Comparison of ENCODE assay signal across 11 cellular contexts in genomic region chr15:51342249-51342999, GRCh38. TPM values are rescaled to one million over a fixed set of nuclear protein-coding genes. Genes with fewer than 3 reads are reported as not detected.
A peak's percentile ranks its signal among the peaks of the same experiment; 100 is the strongest.
DNase-seq lines count a peak whose midpoint lies in the region; ATAC-seq and TF ChIP-seq lines count a peak whose summit lies in the region.
"Had no signal": no experiment of that assay in that cellular context is flagged by ENCODE, and none has a peak within 500 bp of the region (broad histone marks: within the 10 kb centered on the region; RNA-seq: fewer than 3 reads in every experiment).

No MANE protein-coding gene starts in this region.

- intact Hi-C loops in ascending aorta (cut with DNase I): no loop called here
- intact Hi-C loops in left colon (cut with DNase I, micrococcal nuclease): no loop called here

- H3K27me3 ChIP-seq in GM23248 (replicated peaks; ENCODE audit: insufficient read depth) (no peaks in the 10 kb centered on the region), ascending aorta (no peaks in the 10 kb centered on the region), skeletal muscle tissue (ENCODE audit: control insufficient read depth in 3 of 3, insufficient read depth in 3 of 3, low read length in 3 of 3) (peaks cover 0 to 5% (median 4%) of the 10 kb centered on the region in 3 donors), SJCRH30 (no peaks in the 10 kb centered on the region)

- H3K36me3 ChIP-seq in GM23248 (ENCODE audit: low read depth) (no peaks in the 10 kb centered on the region), ascending aorta (no peaks in the 10 kb centered on the region), skeletal muscle tissue (ENCODE audit: control insufficient read depth in 3 of 3, insufficient read depth in 3 of 3, low read length in 3 of 3) (no peaks in the 10 kb centered on the region), SJCRH30 (no peaks in the 10 kb centered on the region)

- H3K9ac ChIP-seq in GM23248 (0 out of 2 replicates have a peak overlapping the region, but pooled peaks have one; percentile 20), skeletal muscle tissue (ENCODE audit: low read depth in 1 of 3, low read length in 3 of 3) (peak overlapping the region in 1 of 3 donors; percentile 14)

- no peak overlapping the region for H3K27ac ChIP-seq in GM23248
- peak overlapping the region; percentile 91 to 94 for H3K27ac ChIP-seq in ascending aorta
- H3K27ac ChIP-seq in skeletal muscle tissue (ENCODE audit: low read depth, low read length): no peak overlapping the region
- no peak overlapping the region for H3K27ac ChIP-seq in SJCRH30

- H3K4me2 ChIP-seq in GM23248 (ENCODE audit: unreplicated experiment): peak overlapping the region; percentile 76

- H3K4me1 ChIP-seq in GM23248 (ENCODE audit: insufficient read depth) (0 out of 2 replicates have a peak, but pooled peaks cover 3% of the 10 kb centered on the region), ascending aorta (peaks cover 0 to 8% of the 10 kb centered on the region in 2 donors), skeletal muscle tissue (ENCODE audit: control insufficient read depth in 3 of 3, insufficient read depth in 3 of 3, low read length in 3 of 3) (peaks cover 11 to 19% (median 13%) of the 10 kb centered on the region in 3 donors), SJCRH30 (no peaks in the 10 kb centered on the region)

- H3K4me3 ChIP-seq in GM23248 (peak overlapping the region; percentile 67), ascending aorta (peak overlapping the region; percentile 69 to 77), skeletal muscle tissue (ENCODE audit: low read length in 3 of 3) (peak overlapping the region; percentile 61 to 68 (median 68)), SJCRH30 (no peak overlapping the region)

- in situ Hi-C loops in GM23248 (cut with MboI): no loop called here

- H3K79me2 ChIP-seq in GM23248 (ENCODE audit: insufficient read depth): no peaks in the 10 kb centered on the region

- no peaks in the 10 kb centered on the region for H4K20me1 ChIP-seq in GM23248 (ENCODE audit: insufficient read depth)

- 18 to 20% methylated on average over 16 of the region's 16 CpGs for WGBS in GM23248 (ENCODE audit: low coverage in 1 of 2, low lambda C conversion rate in 2 of 2, missing lambda C conversion rate in 2 of 2), 2 experiments

- H3K9me2 ChIP-seq in GM23248 (ENCODE audit: insufficient read depth): no peaks in the 10 kb centered on the region

- peak; percentile 58 for ATAC-seq in left colon
- no peak for ATAC-seq in GM18867 (IDR thresholded peaks at IDR 0.05; ENCODE audit: unreplicated experiment)
- no peak for ATAC-seq in GM19328 (IDR thresholded peaks at IDR 0.05; ENCODE audit: unreplicated experiment)
- ATAC-seq: activated CD8-positive, alpha-beta T cell treated with anti-CD3 and anti-CD28 coated beads, Interleukin-2, amount 10 ng/mL, durations not matched to agents 7 days and 5 days had no signal

- peak; percentile 23 for DNase-seq in GM23248
- DNase-seq in ascending aorta (ENCODE audit: low spot score in 2 of 2): no peak
- DNase-seq in left colon: no peak
- no peak for DNase-seq in SJCRH30
- no peak for DNase-seq in activated gamma-delta T cell (lab: John Stamatoyannopoulos, UW)
- DNase-seq: activated CD8-positive, alpha-beta T cell treated with anti-CD3 and anti-CD28 coated beads, Interleukin-2, amount 10 ng/mL, durations not matched to agents 7 days and 5 days; amniotic stem cell had no signal

- peak overlapping the region; percentile 79 for H2AFZ ChIP-seq in GM23248

- H3K9me3 ChIP-seq in GM23248 (ENCODE audit: low read depth): no peaks in the 10 kb centered on the region
- H3K9me3 ChIP-seq in ascending aorta: no peaks in the 10 kb centered on the region
- H3K9me3 ChIP-seq in skeletal muscle tissue (ENCODE audit: control insufficient read depth in 3 of 3, low read length in 3 of 3): no peaks in the 10 kb centered on the region
- no peaks in the 10 kb centered on the region for H3K9me3 ChIP-seq in SJCRH30 (replicated peaks)

- TF ChIP-seq CTCF in ascending aorta (IDR thresholded peaks at IDR 0.05): no peak

- no peaks in the 10 kb centered on the region for H3F3A ChIP-seq in GM23248 (ENCODE audit: insufficient read depth)

RNA-seq across cellular contexts. Expression of gene GLDN, which starts 1.0 kb away (rescaled TPM):
- total RNA-seq in GM23248 (2014; rRNA removed; shearing (Covaris generic)): 0.25 and 2.8 TPM in 2 replicates
- polyA plus RNA-seq in GM23248 (2016; fragmentation: Nextera tagmentation; extraction: Ambion mirVana): 0.27 and 0.29 TPM in 2 replicates
- total RNA-seq in ascending aorta: 3.4 TPM
- 10 to 100 TPM in 1 of 2 donors, 1 to 10 TPM in 1; 3.2 to 21.5 TPM for total RNA-seq in left colon
- 3.7 TPM for total RNA-seq in skeletal muscle tissue
- total RNA-seq in SJCRH30 (2014; rRNA removed; shearing (Covaris generic)): 0.18 and 0.43 TPM in 2 replicates
- total RNA-seq: activated CD8-positive, alpha-beta T cell treated with anti-CD3 and anti-CD28 coated beads, Interleukin-2, amount 10 ng/mL, durations not matched to agents 7 days and 5 days; glomerular endothelial cell had no signal

RNA-seq across cellular contexts. Expression of gene CYP19A1, which starts 4.0 kb away (rescaled TPM):
- 0.51 and 0.76 TPM in 2 replicates for total RNA-seq in GM23248 (2014; rRNA removed; shearing (Covaris generic))
- polyA plus RNA-seq in GM23248 (2016; fragmentation: Nextera tagmentation; extraction: Ambion mirVana): 0.85 and 1.2 TPM in 2 replicates
- total RNA-seq in ascending aorta (95.7 TPM), left colon (under 1 TPM in 1 of 2 donors, not detected in 1; 0.22 TPM), skeletal muscle tissue (0.52 TPM)
- not detected in 2 replicates for total RNA-seq in SJCRH30 (2014; rRNA removed; shearing (Covaris generic))
- total RNA-seq: activated CD8-positive, alpha-beta T cell treated with anti-CD3 and anti-CD28 coated beads, Interleukin-2, amount 10 ng/mL, durations not matched to agents 7 days and 5 days; glomerular endothelial cell had no signal

Comparison
In these comparisons a context has a peak if more than half of its experiments do, and no peak if none do; other contexts are left out.
1. H3K27ac ChIP-seq: peak in ascending aorta (2 of 2); none in GM23248 (single experiment), skeletal muscle tissue (single experiment) and SJCRH30 (single experiment).
2. RNA of gene CYP19A1, which starts 4.0 kb away (total RNA-seq): 95.7 TPM in ascending aorta (single experiment); 0.51 to 0.76 TPM in GM23248, 0.52 TPM in skeletal muscle tissue (single experiment), 0.22 TPM in left colon and not detected in SJCRH30; every median in the first group is over 10 times any median in the second.